Comparison of ENCODE assay signal across 15 cellular contexts in genomic region chr5:139304391-139305324, GRCh38. TPM values are rescaled to one million over a fixed set of nuclear protein-coding genes. Genes with fewer than 3 reads are reported as not detected.
DNase-seq lines count a peak whose midpoint lies in the region; ATAC-seq, FAIRE-seq and TF ChIP-seq lines count a peak whose summit lies in the region.
"Had no signal": no experiment of that assay in that cellular context is flagged by ENCODE, and none has a peak within 500 bp of the region (broad histone marks: within the 10 kb centered on the region; RNA-seq: fewer than 3 reads in every experiment).

No MANE protein-coding gene starts in this region.

- no peak for TF ChIP-seq POLR2A in GM12878 (IDR thresholded peaks at IDR 0.05; ENCODE audit: low read depth, low read length)

- H3K27ac ChIP-seq in GM12878 (ENCODE audit: control insufficient read depth, insufficient read depth) (no peak overlapping the region), psoas muscle (no peak overlapping the region), colonic mucosa (no peak overlapping the region)
- H3K27ac ChIP-seq: esophagus squamous epithelium, lower lobe of right lung had no signal

- WGBS in GM12878 (ENCODE audit: insufficient coverage, insufficient replicate concordance, low lambda C conversion rate, missing lambda C conversion rate) = 35% methylated on average over 3 of the region's 3 CpGs
- WGBS in psoas muscle, 3 donors = 18 to 35% (median 30%) methylated on average over 3 of the region's 3 CpGs

- peaks cover 22% of the 10 kb centered on the region for H3K36me3 Mint-ChIP-seq in activated CD8-positive, alpha-beta memory T cell treated with anti-CD3 and anti-CD28 coated beads, Interleukin-2, amount 10 ng/mL, durations not matched to agents 7 days and 5 days
- no peaks in the 10 kb centered on the region for H3K36me3 Mint-ChIP-seq in IgD-negative memory B cell

- H3K27me3 ChIP-seq in GM12878 (replicated peaks in 1 of 2; ENCODE audit: control insufficient read depth in 2 of 2, insufficient read depth in 2 of 2, low read length in 1 of 2) (no peaks in the 10 kb centered on the region), psoas muscle (ENCODE audit: insufficient read depth in 3 of 3, low read length in 2 of 3) (no peaks in the 10 kb centered on the region), colonic mucosa (no peaks in the 10 kb centered on the region)
- H3K27me3 ChIP-seq: adrenal gland, esophagus squamous epithelium had no signal

- in situ Hi-C loops in GM12878 (cut with MboI) = no loop called here

- H3K9me3 Mint-ChIP-seq in activated CD8-positive, alpha-beta memory T cell treated with anti-CD3 and anti-CD28 coated beads, Interleukin-2, amount 10 ng/mL, durations not matched to agents 7 days and 5 days (ENCODE audit: low read depth) = no peaks in the 10 kb centered on the region
- H3K9me3 Mint-ChIP-seq in IgD-negative memory B cell = no peaks in the 10 kb centered on the region

- H3K9me3 ChIP-seq in GM12878 (replicated peaks; ENCODE audit: control insufficient read depth, insufficient read depth, low read length) (no peaks in the 10 kb centered on the region), psoas muscle (no peaks in the 10 kb centered on the region), colonic mucosa (no peaks in the 10 kb centered on the region)
- H3K9me3 ChIP-seq: adrenal gland, esophagus squamous epithelium, lower lobe of right lung had no signal

- no peak for ATAC-seq in activated CD8-positive, alpha-beta memory T cell treated with anti-CD3 and anti-CD28 coated beads, Interleukin-2, amount 10 ng/mL, durations not matched to agents 7 days and 5 days
- ATAC-seq in GM12878 (no peak), psoas muscle (no peak)
- ATAC-seq: lower lobe of right lung had no signal

- H3K4me1 ChIP-seq in GM12878 (ENCODE audit: control insufficient read depth, insufficient read depth, low read length) (peaks cover 23% of the 10 kb centered on the region), psoas muscle (peaks cover 92% of the 10 kb centered on the region), colonic mucosa (peaks cover 13% of the 10 kb centered on the region)

- POLR2A ChIA-PET in GM12878 (lab: Charles Lee) = interaction anchor here (0.5 to 3.5 kb wide), 16 partner anchors 8 to 429 kb away, joined by 3 to 21 read pairs (median 4); partner anchors contain the start of genes MATR3, MZB1 and PAIP2

- TF ChIP-seq RAD21 in GM12878 (IDR thresholded peaks at IDR 0.05; ENCODE audit: insufficient read depth, low read depth, low read length) = no peak

- no peak for FAIRE-seq in GM12878 (lab: Jason Lieb, UNC)

- CTCF ChIA-PET in activated CD8-positive, alpha-beta memory T cell treated with anti-CD3 and anti-CD28 coated beads, Interleukin-2, amount 10 ng/mL, durations not matched to agents 7 days and 5 days (lab: Charles Lee) = interaction anchor here (0.8 to 4.7 kb wide), 10 partner anchors 8 to 729 kb away, joined by 3 to 28 read pairs (median 4); partner anchors contain the start of genes HSPA9, MATR3 and PAIP2
- CTCF ChIA-PET in GM12878 (lab: Yijun Ruan, JAX) = interaction anchor here (0.6 to 5.4 kb wide), 11 partner anchors 8 to 68 kb away, joined by 3 to 31 read pairs (median 5); partner anchors contain the start of genes MATR3 and PAIP2

- RAD21 ChIA-PET in GM12878 (lab: Charles Lee; ENCODE audit: unreplicated experiment) = interaction anchor here (0.7 to 2.8 kb wide), 14 partner anchors 9 to 1416 kb away, joined by 3 to 10 read pairs (median 5); partner anchors contain the start of genes MATR3 and PAIP2

- peak overlapping the region; percentile 13 for H3K4me2 ChIP-seq in GM12878 (ENCODE audit: control insufficient read depth, insufficient read depth)

- no peak for TF ChIP-seq EP300 in GM12878 (IDR thresholded peaks at IDR 0.05; ENCODE audit: borderline replicate concordance in 1 of 2, control insufficient read depth in 1 of 2, low read depth in 2 of 2, low read length in 2 of 2)

- peaks cover 80% of the 10 kb centered on the region for H3K4me1 Mint-ChIP-seq in activated CD8-positive, alpha-beta memory T cell treated with anti-CD3 and anti-CD28 coated beads, Interleukin-2, amount 10 ng/mL, durations not matched to agents 7 days and 5 days
- H3K4me1 Mint-ChIP-seq in IgD-negative memory B cell = peaks cover 64 to 77% (median 71%) of the 10 kb centered on the region in 3 donors

- H2AFZ ChIP-seq in GM12878 (ENCODE audit: control insufficient read depth, low read depth, low read length) = no peak overlapping the region

- no TSS peak for BruUV-seq in GM12878 (replicated peaks; lab: Mats Ljungman, UMichigan)

- H3K4me3 ChIP-seq in GM12878 (no peak overlapping the region), psoas muscle (peak overlapping the region; percentile 9), colonic mucosa (no peak overlapping the region)
- H3K4me3 ChIP-seq: adrenal gland, esophagus squamous epithelium, lower lobe of right lung had no signal

- peaks cover 99% of the 10 kb centered on the region for H3K79me2 ChIP-seq in GM12878 (ENCODE audit: control insufficient read depth, insufficient read depth, low read length)

- no peak for DNase-seq in activated CD8-positive, alpha-beta memory T cell treated with anti-CD3 and anti-CD28 coated beads, Interleukin-2, amount 10 ng/mL, durations not matched to agents 7 days and 5 days
- DNase-seq in activated CD8-positive, alpha-beta memory T cell treated with anti-CD3 and anti-CD28 coated beads, Interleukin-2, amount 50 U/mL, for 48 hours = no peak
- DNase-seq in GM12878 (ENCODE audit: low read depth, low spot score) (no peak), psoas muscle (no peak), colonic mucosa (no peak), kidney tubule cell (ENCODE audit: low spot score) (no peak), epidermal melanocyte (ENCODE audit: insufficient read length, low spot score) (no peak)
- DNase-seq: adrenal gland, cortex of kidney, esophagus squamous epithelium, HCEC 1CT, lower lobe of right lung, NCI-H1694 treated with DMSO at 0.1 percent for 48 hours, NCI-H510A treated with DMSO at 0.1 percent for 48 hours had no signal

- SMC1A ChIA-PET in GM12878 (lab: Charles Lee; ENCODE audit: uncharacterized antibody, unreplicated experiment) = interaction anchor here (0.7 to 8.0 kb wide), 22 partner anchors 9 to 207 kb away, joined by 3 to 67 read pairs (median 4); partner anchors contain the start of genes MATR3 and PAIP2

- TF ChIP-seq CTCF in GM12878 (IDR thresholded peaks at IDR 0.05 in 2 of 3, conservative IDR thresholded peaks at IDR 0.05 in 1 of 3; ENCODE audit: control insufficient read depth in 2 of 3, extremely low read depth in 1 of 3, insufficient read depth in 1 of 3, low read depth in 3 of 3, low read length in 3 of 3) (no peak), psoas muscle (IDR thresholded peaks at IDR 0.05) (no peak), colonic mucosa (IDR thresholded peaks at IDR 0.05) (no peak)

- intact Hi-C loops in GM12878 (cut with micrococcal nuclease; ENCODE audit: unreplicated experiment) = no loop called here
- intact Hi-C loops in psoas muscle (cut with DNase I) = loop anchor here (5.0 kb wide), 2 partner anchors 33 to 38 kb away; partner anchors contain the start of gene PAIP2 (in 1 of the 2)
- intact Hi-C loops in colonic mucosa (cut with DNase I) = no loop called here

- no peak overlapping the region for H3K4me3 Mint-ChIP-seq in activated CD8-positive, alpha-beta memory T cell treated with anti-CD3 and anti-CD28 coated beads, Interleukin-2, amount 10 ng/mL, durations not matched to agents 7 days and 5 days
- H3K4me3 Mint-ChIP-seq in IgD-negative memory B cell = peak overlapping the region; percentile 14 to 80 (median 42)

- H4K20me1 ChIP-seq in GM12878 (ENCODE audit: control insufficient read depth, insufficient read depth) = peaks cover 19% of the 10 kb centered on the region

- H3K27ac Mint-ChIP-seq in activated CD8-positive, alpha-beta memory T cell treated with anti-CD3 and anti-CD28 coated beads, Interleukin-2, amount 10 ng/mL, durations not matched to agents 7 days and 5 days = peak overlapping the region; percentile 58
- no peak overlapping the region for H3K27ac Mint-ChIP-seq in IgD-negative memory B cell

- no peaks in the 10 kb centered on the region for H3K27me3 Mint-ChIP-seq in activated CD8-positive, alpha-beta memory T cell treated with anti-CD3 and anti-CD28 coated beads, Interleukin-2, amount 10 ng/mL, durations not matched to agents 7 days and 5 days
- no peaks in the 10 kb centered on the region for H3K27me3 Mint-ChIP-seq in IgD-negative memory B cell

- H3K9ac ChIP-seq in GM12878 (ENCODE audit: control insufficient read depth, insufficient read depth, low read length) (no peak overlapping the region), colonic mucosa (ENCODE audit: low read depth in 2 of 2, low read length in 2 of 2) (no peak overlapping the region)

- H3K36me3 ChIP-seq in GM12878 (ENCODE audit: control insufficient read depth in 2 of 2, insufficient read depth in 2 of 2, low read length in 1 of 2) (no peaks in the 10 kb centered on the region), psoas muscle (ENCODE audit: insufficient read depth in 1 of 2, low read depth in 1 of 2) (peaks cover 0 to 4% of the 10 kb centered on the region in 2 donors), colonic mucosa (no peaks in the 10 kb centered on the region)
- H3K36me3 ChIP-seq: adrenal gland, esophagus squamous epithelium, lower lobe of right lung had no signal

RNA-seq across cellular contexts. Expression of gene MATR3, which starts 11.1 kb away (rescaled TPM):
- total RNA-seq in activated CD8-positive, alpha-beta memory T cell treated with anti-CD3 and anti-CD28 coated beads, Interleukin-2, amount 10 ng/mL, durations not matched to agents 7 days and 5 days = 100 to 1,000 TPM; 149 to 195 TPM
- polyA plus RNA-seq in IgD-negative memory B cell = 346 TPM
- total RNA-seq in GM12878 (2013; cell fraction: nucleolus; rRNA removed) = 599 and 630 TPM in 2 replicates
- 134 and 173 TPM in 2 replicates for total RNA-seq in GM12878 (2014; rRNA removed)
- 394 and 401 TPM in 2 replicates for total RNA-seq in GM12878 (2014; rRNA removed; fragmentation: Illumina TruSeq; extraction: Trizol)
- total RNA-seq in GM12878 (2021) = 180 and 213 TPM in 2 replicates
- polyA plus RNA-seq in GM12878 (2011; ENCODE audit: low read depth) = 70.2 TPM
- polyA plus RNA-seq in GM12878 (2011; rRNA removed) = 230 and 407 TPM in 2 replicates
- 102 and 125 TPM in 2 replicates for polyA plus RNA-seq in GM12878 (2011; cell fraction: cytosol; rRNA removed)
- polyA plus RNA-seq in GM12878 (2011; cell fraction: nucleus; rRNA removed) = 123 and 141 TPM in 2 replicates
- polyA plus RNA-seq in GM12878 (2012) = 146 and 152 TPM in 2 replicates
- polyA plus RNA-seq in GM12878 (2014; fragmentation: Illumina TruSeq; extraction: Trizol) = 276 and 414 TPM in 2 replicates
- polyA plus RNA-seq in GM12878 (2014; fragmentation: Nextera tagmentation; extraction: Ambion mirVana) = 100 to 1,000 TPM; 149 to 187 TPM
- 194 and 201 TPM in 2 replicates for polyA plus RNA-seq in GM12878 (2014; rRNA removed)
- polyA plus RNA-seq in GM12878 (2016; fragmentation: Nextera tagmentation; extraction: Ambion mirVana) = 100 to 1,000 TPM; 347 to 380 TPM
- polyA minus RNA-seq in GM12878 (2011; rRNA and poly(A)+ RNA removed) = 284 and 298 TPM in 2 replicates
- polyA minus RNA-seq in GM12878 (2011; cell fraction: cytosol; rRNA and poly(A)+ RNA removed) = 79.1 and 117 TPM in 2 replicates
- 110 and 161 TPM in 2 replicates for polyA minus RNA-seq in GM12878 (2011; cell fraction: nucleus; rRNA and poly(A)+ RNA removed)
- total RNA-seq in psoas muscle = 100 to 1,000 TPM in 3 of 4 donors, 10 to 100 TPM in 1; 96.5 to 153 (median 134) TPM
- 100 to 1,000 TPM in 1 of 3 donors, 10 to 100 TPM in 2; 92.4 to 110 (median 97.1) TPM for polyA plus RNA-seq in psoas muscle
- 100 to 1,000 TPM; 105 to 128 TPM for total RNA-seq in colonic mucosa

RNA-seq across cellular contexts. Expression of gene PAIP2, which starts 37.0 kb away (rescaled TPM):
- 100 to 1,000 TPM in 1 of 2 experiments, 10 to 100 TPM in 1; 83.4 to 112 TPM for total RNA-seq in activated CD8-positive, alpha-beta memory T cell treated with anti-CD3 and anti-CD28 coated beads, Interleukin-2, amount 10 ng/mL, durations not matched to agents 7 days and 5 days
- 240 TPM for polyA plus RNA-seq in IgD-negative memory B cell
- 42.6 and 50.2 TPM in 2 replicates for total RNA-seq in GM12878 (2013; cell fraction: nucleolus; rRNA removed)
- total RNA-seq in GM12878 (2014; rRNA removed) = 49.9 and 55.2 TPM in 2 replicates
- 57.6 and 58.4 TPM in 2 replicates for total RNA-seq in GM12878 (2014; rRNA removed; fragmentation: Illumina TruSeq; extraction: Trizol)
- 60.5 and 71.1 TPM in 2 replicates for total RNA-seq in GM12878 (2021)
- polyA plus RNA-seq in GM12878 (2011; ENCODE audit: low read depth) = 70.0 TPM
- 143 and 198 TPM in 2 replicates for polyA plus RNA-seq in GM12878 (2011; rRNA removed)
- polyA plus RNA-seq in GM12878 (2011; cell fraction: cytosol; rRNA removed) = 55.0 and 60.8 TPM in 2 replicates
- 32.5 and 35.7 TPM in 2 replicates for polyA plus RNA-seq in GM12878 (2011; cell fraction: nucleus; rRNA removed)
- polyA plus RNA-seq in GM12878 (2012) = 95.1 and 144 TPM in 2 replicates
- polyA plus RNA-seq in GM12878 (2014; fragmentation: Illumina TruSeq; extraction: Trizol) = 105 and 125 TPM in 2 replicates
- polyA plus RNA-seq in GM12878 (2014; fragmentation: Nextera tagmentation; extraction: Ambion mirVana) = 100 to 1,000 TPM; 100 to 113 TPM
- 51.8 and 67.3 TPM in 2 replicates for polyA plus RNA-seq in GM12878 (2014; rRNA removed)
- polyA plus RNA-seq in GM12878 (2016; fragmentation: Nextera tagmentation; extraction: Ambion mirVana) = 100 to 1,000 TPM; 153 to 154 TPM
- polyA minus RNA-seq in GM12878 (2011; rRNA and poly(A)+ RNA removed) = 35.6 and 57.1 TPM in 2 replicates
- 26.6 and 28.4 TPM in 2 replicates for polyA minus RNA-seq in GM12878 (2011; cell fraction: cytosol; rRNA and poly(A)+ RNA removed)
- 12.2 and 16.5 TPM in 2 replicates for polyA minus RNA-seq in GM12878 (2011; cell fraction: nucleus; rRNA and poly(A)+ RNA removed)
- 100 to 1,000 TPM; 111 to 144 (median 116) TPM for total RNA-seq in psoas muscle
- 100 to 1,000 TPM; 113 to 252 (median 143) TPM for polyA plus RNA-seq in psoas muscle
- 10 to 100 TPM; 39.4 to 49.7 TPM for total RNA-seq in colonic mucosa

Comparison
In these comparisons a context has a peak if more than half of its experiments do, and no peak if none do; other contexts are left out.
1. intact Hi-C loops: an anchor here in psoas muscle (5.0 kb wide); none called in GM12878 and colonic mucosa.